In the genomic region with DNA sequence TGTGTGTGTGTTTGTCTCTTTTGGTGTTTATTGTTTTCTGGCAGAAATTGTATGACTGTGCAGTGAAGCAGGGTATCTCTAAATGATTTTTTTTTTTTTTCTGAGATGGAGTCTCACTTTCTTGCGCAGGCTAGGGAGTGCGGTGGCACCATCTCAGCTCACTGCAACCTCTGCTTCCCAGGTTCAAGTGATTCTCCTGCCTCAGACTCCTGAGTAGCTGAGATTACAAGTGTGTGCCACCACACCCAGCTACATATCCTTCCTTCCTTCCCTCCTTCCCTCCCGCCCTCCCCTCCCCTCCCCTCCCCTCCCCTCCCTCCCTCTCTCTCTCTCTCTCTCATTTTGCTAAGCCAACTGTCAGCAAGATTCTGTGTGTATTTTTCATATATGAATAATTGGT, we compare ENCODE assay signal across 21 cellular contexts.
"Had no signal": no experiment of that assay in that cellular context is flagged by ENCODE, and none has a peak within 500 bp of the region (broad histone marks: within the 10 kb centered on the region; RNA-seq: fewer than 3 reads in every experiment).

No MANE protein-coding gene starts in this region.

- DNase-seq: colonic mucosa; effector CD8-positive, alpha-beta T cell; foreskin melanocyte; head of caudate nucleus; left colon; left ventricle myocardium superior; mesendoderm; naive B cell; nephron progenitor cell; right lobe of liver; stimulated activated CD4-positive, alpha-beta T cell treated with anti-CD3 and anti-CD28 coated beads, Interleukin-4, amount 100 ng/mL, for 1 hour; stimulated activated CD8-positive, alpha-beta memory T cell treated with anti-CD3 and anti-CD28 coated beads, Interleukin-4, amount 100 ng/mL, for 48 hours; stimulated activated naive CD8-positive, alpha-beta T cell treated with anti-CD3 and anti-CD28 coated beads, Interleukin-15, Interleukin-2, amounts not matched to agents 100 U/mL and 50 U/mL, for 24 hours; tibial artery; upper lobe of left lung; uterus had no signal

- H3K9me3 ChIP-seq: colonic mucosa, prostate gland, right lobe of liver, tibial artery, upper lobe of left lung, uterus had no signal

- H3K4me3 Mint-ChIP-seq: nephron progenitor cell; stimulated activated effector memory CD8-positive, alpha-beta T cell treated with anti-CD3 and anti-CD28 coated beads, Interleukin-12 subunit alpha, Interleukin-12 subunit beta, amount 100 ng/mL, for 72 hours had no signal

- H3K27ac ChIP-seq: colonic mucosa, hepatocyte, parathyroid adenoma, prostate gland, right lobe of liver, upper lobe of left lung, uterus had no signal

- H3K27me3 ChIP-seq: colonic mucosa, hepatocyte, right lobe of liver, tibial artery, upper lobe of left lung, uterus had no signal

- H3K27ac Mint-ChIP-seq: nephron progenitor cell; stimulated activated effector memory CD8-positive, alpha-beta T cell treated with anti-CD3 and anti-CD28 coated beads, Interleukin-12 subunit alpha, Interleukin-12 subunit beta, amount 100 ng/mL, for 72 hours had no signal

- H3K36me3 ChIP-seq: colonic mucosa, prostate gland, right lobe of liver, tibial artery, upper lobe of left lung, uterus had no signal

- H3K4me1 ChIP-seq: colonic mucosa, prostate gland, uterus had no signal

- H3K27me3 Mint-ChIP-seq: naive B cell had no signal

- H2AFZ ChIP-seq: hepatocyte, parathyroid adenoma had no signal

- H3K4me1 Mint-ChIP-seq: nephron progenitor cell had no signal

- H3K4me2 ChIP-seq: hepatocyte had no signal

- H3K79me2 ChIP-seq: hepatocyte, parathyroid adenoma had no signal

- ATAC-seq: left colon; left ventricle myocardium superior; right lobe of liver; stimulated activated effector memory CD8-positive, alpha-beta T cell treated with anti-CD3 and anti-CD28 coated beads, Interleukin-12 subunit alpha, Interleukin-12 subunit beta, amount 100 ng/mL, for 72 hours; stimulated activated naive CD8-positive, alpha-beta T cell treated with anti-CD3 and anti-CD28 coated beads, Interleukin-15, Interleukin-2, amounts not matched to agents 100 U/mL and 50 U/mL, for 24 hours had no signal

- H3K9ac ChIP-seq: parathyroid adenoma had no signal

- H3K4me3 ChIP-seq: colonic mucosa, hepatocyte, lung, prostate gland, right lobe of liver, tibial artery, upper lobe of left lung, uterus had no signal

- H3K9me3 Mint-ChIP-seq: naive B cell; nephron progenitor cell; stimulated activated effector memory CD8-positive, alpha-beta T cell treated with anti-CD3 and anti-CD28 coated beads, Interleukin-12 subunit alpha, Interleukin-12 subunit beta, amount 100 ng/mL, for 72 hours had no signal
